8 cellular contexts compared by ENCODE assay signal in the genomic region with DNA sequence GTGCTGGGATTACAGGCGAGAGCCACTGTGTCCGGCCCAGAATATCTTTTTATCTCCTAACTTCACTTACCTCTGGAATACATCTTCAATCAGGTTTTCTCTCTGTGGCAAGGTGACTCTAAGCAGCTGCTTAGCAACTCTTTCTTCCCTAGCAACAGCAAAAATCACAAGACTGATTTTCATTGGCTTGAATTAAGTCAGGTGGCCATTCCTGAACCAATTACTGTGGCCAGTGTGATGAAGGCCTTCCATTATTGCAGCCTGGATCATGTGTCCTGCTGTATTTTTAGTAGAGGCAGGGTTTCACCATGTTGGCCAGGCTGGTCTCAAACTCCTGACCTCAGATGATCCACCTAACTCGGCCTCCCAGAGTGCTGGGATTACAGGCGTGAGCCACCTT. TPM values are rescaled to one million over a fixed set of nuclear protein-coding genes. Genes with fewer than 3 reads are reported as not detected.
A peak's percentile ranks its signal among the peaks of the same experiment; 100 is the strongest.
DNase-seq lines count a peak whose midpoint lies in the region; ATAC-seq, FAIRE-seq and TF ChIP-seq lines count a peak whose summit lies in the region.

No MANE protein-coding gene starts in this region.

- no peak overlapping the region for H3K14ac ChIP-seq in IMR-90 (replicated peaks; ENCODE audit: low read depth, low read length)

- no peak overlapping the region for H2AK9ac ChIP-seq in IMR-90 (replicated peaks; ENCODE audit: low read depth, low read length, poor library complexity)

- BruUV-seq in IMR-90 (replicated peaks; lab: Mats Ljungman, UMichigan), result no TSS peak

- H2BK15ac ChIP-seq in IMR-90 (ENCODE audit: low read depth, low read length), result no peak overlapping the region

- no peak overlapping the region for H3K4ac ChIP-seq in IMR-90 (ENCODE audit: low read depth, low read length)

- H2BK120ac ChIP-seq in IMR-90 (ENCODE audit: low read depth, low read length), result no peak overlapping the region

- H3K4me1 ChIP-seq in IMR-90 (ENCODE audit: control insufficient read depth, insufficient read depth, low read length) (peaks cover 8% of the 10 kb centered on the region), RWPE2 (ENCODE audit: insufficient read depth, poor library complexity, severe bottlenecking) (no peaks in the 10 kb centered on the region), kidney (ENCODE audit: control insufficient read depth in 1 of 2, insufficient read depth in 1 of 2, low read depth in 1 of 2, low read length in 2 of 2) (peaks cover 0 to under 1% of the 10 kb centered on the region in 2 donors)

- no peak for TF ChIP-seq CTCF in IMR-90 (conservative IDR thresholded peaks at IDR 0.05; ENCODE audit: low read depth, low read length)
- no peak for TF ChIP-seq CTCF in RWPE2 (IDR thresholded peaks at IDR 0.05; ENCODE audit: poor library complexity, severe bottlenecking)
- TF ChIP-seq CTCF in fibroblast of villous mesenchyme (IDR thresholded peaks at IDR 0.05; ENCODE audit: insufficient read depth, low read depth, low read length), result no peak
- no peak for TF ChIP-seq CTCF in kidney (IDR thresholded peaks at IDR 0.05; ENCODE audit: borderline replicate concordance, extremely low read depth, insufficient read depth)

- TF ChIP-seq RAD21 in IMR-90 (IDR thresholded peaks at IDR 0.05; ENCODE audit: low read length), result no peak

- dilution Hi-C loops in IMR-90 (cut with HindIII; ENCODE audit: low sequenced_read_pairs, unreplicated experiment), result no loop called here

- H2BK20ac ChIP-seq in IMR-90 (ENCODE audit: low read depth, low read length), result no peak overlapping the region

- CTCF ChIA-PET in IMR-90 (lab: Yijun Ruan, JAX), result no interaction called here

- H3K36me3 ChIP-seq in IMR-90 (ENCODE audit: control insufficient read depth, insufficient read depth, low read length), result peaks cover 27% of the 10 kb centered on the region
- peaks cover 9% of the 10 kb centered on the region; the same call in 1 of the 2 replicates for H3K36me3 ChIP-seq in RWPE2 (ENCODE audit: low read depth)
- peaks cover 0 to 6% of the 10 kb centered on the region in 2 donors for H3K36me3 ChIP-seq in kidney (ENCODE audit: control insufficient read depth in 1 of 2, insufficient read depth in 2 of 2, low read length in 2 of 2)

- no peak overlapping the region for H3K4me2 ChIP-seq in IMR-90 (ENCODE audit: low read depth, low read length)

- intact Hi-C loops in IMR-90 (cut with micrococcal nuclease) (loop anchor here (10.0 kb wide), 1 partner anchor 457 kb away; no protein-coding TSS in a partner anchor), kidney (cut with DNase I) (loop anchor here (10.0 kb wide), 1 partner anchor 47 kb away; no protein-coding TSS in a partner anchor)

- no peaks in the 10 kb centered on the region for H4K20me1 ChIP-seq in IMR-90 (ENCODE audit: insufficient read depth, low read length)

- peaks cover 4% of the 10 kb centered on the region; the same call in 1 of the 2 replicates for H3K9me1 ChIP-seq in IMR-90 (ENCODE audit: insufficient read depth, low read length)

- no peak overlapping the region for H3K23ac ChIP-seq in IMR-90 (ENCODE audit: low read depth, low read length)

- H3K18ac ChIP-seq in IMR-90 (ENCODE audit: low read depth, low read length), result no peak overlapping the region

- no peak overlapping the region for H3K27ac ChIP-seq in IMR-90 (ENCODE audit: insufficient read depth, low read length)
- no peak overlapping the region for H3K27ac ChIP-seq in RWPE2 (ENCODE audit: poor library complexity, severe bottlenecking)
- no peak overlapping the region for H3K27ac ChIP-seq in kidney (ENCODE audit: low read depth in 2 of 2, low read length in 2 of 2)

- H3K56ac ChIP-seq in IMR-90 (ENCODE audit: extremely low read depth, insufficient read depth, low read length), result no peak overlapping the region

- peak; percentile 18 for DNase-seq in DMS153 treated with DMSO at 0.1 percent for 48 hours (lab: John Stamatoyannopoulos, UW; ENCODE audit: unreplicated experiment)
- DNase-seq in IMR-90, result peak; percentile 76
- DNase-seq in RWPE2 (ENCODE audit: low spot score), result no peak
- DNase-seq in fibroblast of villous mesenchyme (ENCODE audit: low read depth), result peak; percentile 66
- no peak for DNase-seq in stimulated activated CD4-positive, alpha-beta T cell treated with anti-CD3 and anti-CD28 coated beads, Interleukin-4, amount 100 ng/mL, for 1 hour
- DNase-seq in kidney, result no peak
- no peak for DNase-seq in iPS-NIHi7 (ENCODE audit: extremely low spot score)
- no peak for DNase-seq in activated CD4-positive, alpha-beta T cell treated with anti-CD3 and anti-CD28 coated beads for 48 hours

- H4K5ac ChIP-seq in IMR-90 (ENCODE audit: low read depth, low read length), result no peak overlapping the region

- POLR2A ChIA-PET in IMR-90 (lab: Charles Lee; ENCODE audit: unreplicated experiment), result no interaction called here

- FAIRE-seq in kidney (lab: Jason Lieb, UNC), result no peak

- H3K4me3 ChIP-seq in IMR-90 (ENCODE audit: insufficient read depth, low read depth, low read length) (no peak overlapping the region), RWPE2 (ENCODE audit: severe bottlenecking) (no peak overlapping the region), fibroblast of villous mesenchyme (ENCODE audit: low read depth, low read length) (no peak overlapping the region), kidney (ENCODE audit: low read length in 2 of 2) (no peak overlapping the region)

- H4K8ac ChIP-seq in IMR-90 (ENCODE audit: low read depth in 2 of 2, low read length in 2 of 2), result no peak overlapping the region

- TF ChIP-seq POLR2A in IMR-90 (IDR thresholded peaks at IDR 0.05; ENCODE audit: low read depth, low read length), result no peak

- WGBS in IMR-90 (ENCODE audit: extremely low coverage in 2 of 2, insufficient read length in 1 of 2), 2 experiments, result 100% methylated on average over 2 of the region's 4 CpGs; no CpG with 5 or more reads in 1 of the 2 experiments

- H4K91ac ChIP-seq in IMR-90 (ENCODE audit: insufficient read depth, low read depth, low read length), result no peak overlapping the region

- H3K27me3 ChIP-seq in IMR-90 (ENCODE audit: control insufficient read depth, insufficient read depth, low read length) (no peaks in the 10 kb centered on the region), RWPE2 (ENCODE audit: insufficient read depth, poor library complexity, severe bottlenecking) (no peaks in the 10 kb centered on the region)

- H2AK5ac ChIP-seq in IMR-90 (ENCODE audit: low read depth, low read length), result no peak overlapping the region

- no peaks in the 10 kb centered on the region for H3K9me3 ChIP-seq in IMR-90 (ENCODE audit: control insufficient read depth, insufficient read depth, low read length)
- H3K9me3 ChIP-seq in RWPE2 (ENCODE audit: severe bottlenecking), result no peaks in the 10 kb centered on the region
- no peaks in the 10 kb centered on the region for H3K9me3 ChIP-seq in kidney (ENCODE audit: control insufficient read depth in 1 of 2, low read length in 2 of 2)

- in situ Hi-C loops in IMR-90 (cut with MboI; ENCODE audit: low sequenced_read_pairs), result no loop called here

- ATAC-seq in IMR-90 (ENCODE audit: low read depth) (peak; percentile 24), RWPE2 (ENCODE audit: low read depth) (peak; percentile 56)

- H3K79me1 ChIP-seq in IMR-90 (ENCODE audit: low read depth in 1 of 2, low read length in 2 of 2), result no peaks in the 10 kb centered on the region; a peak in 1 of 4 replicates

- no peak overlapping the region for H2AFZ ChIP-seq in IMR-90 (replicated peaks; ENCODE audit: low read length, poor library complexity)

- no peak overlapping the region for H2BK5ac ChIP-seq in IMR-90 (ENCODE audit: low read depth, low read length, poor library complexity, severe bottlenecking)

- no peak overlapping the region for H3K9ac ChIP-seq in IMR-90 (ENCODE audit: low read depth, low read length)
- H3K9ac ChIP-seq in kidney (ENCODE audit: low read length in 2 of 2), result no peak overlapping the region

TF ChIP-seq in IMR-90, 13 proteins besides CTCF, POLR2A, EP300 and RAD21 (continues in another document):
- no peak for TF ChIP-seq CEBPB (IDR thresholded peaks at IDR 0.05; ENCODE audit: low read depth, low read length)
- peak; percentile 97 for TF ChIP-seq RFX5 (IDR thresholded peaks at IDR 0.05; ENCODE audit: low read depth, low read length)
- TF ChIP-seq, protein P1, sequence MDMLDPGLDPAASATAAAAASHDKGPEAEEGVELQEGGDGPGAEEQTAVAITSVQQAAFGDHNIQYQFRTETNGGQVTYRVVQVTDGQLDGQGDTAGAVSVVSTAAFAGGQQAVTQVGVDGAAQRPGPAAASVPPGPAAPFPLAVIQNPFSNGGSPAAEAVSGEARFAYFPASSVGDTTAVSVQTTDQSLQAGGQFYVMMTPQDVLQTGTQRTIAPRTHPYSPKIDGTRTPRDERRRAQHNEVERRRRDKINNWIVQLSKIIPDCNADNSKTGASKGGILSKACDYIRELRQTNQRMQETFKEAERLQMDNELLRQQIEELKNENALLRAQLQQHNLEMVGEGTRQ (IDR thresholded peaks at IDR 0.05; ENCODE audit: low read depth, low read length), result peak; percentile 92
- TF ChIP-seq, protein P2, sequence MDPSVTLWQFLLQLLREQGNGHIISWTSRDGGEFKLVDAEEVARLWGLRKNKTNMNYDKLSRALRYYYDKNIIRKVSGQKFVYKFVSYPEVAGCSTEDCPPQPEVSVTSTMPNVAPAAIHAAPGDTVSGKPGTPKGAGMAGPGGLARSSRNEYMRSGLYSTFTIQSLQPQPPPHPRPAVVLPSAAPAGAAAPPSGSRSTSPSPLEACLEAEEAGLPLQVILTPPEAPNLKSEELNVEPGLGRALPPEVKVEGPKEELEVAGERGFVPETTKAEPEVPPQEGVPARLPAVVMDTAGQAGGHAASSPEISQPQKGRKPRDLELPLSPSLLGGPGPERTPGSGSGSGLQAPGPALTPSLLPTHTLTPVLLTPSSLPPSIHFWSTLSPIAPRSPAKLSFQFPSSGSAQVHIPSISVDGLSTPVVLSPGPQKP (IDR thresholded peaks at IDR 0.05; ENCODE audit: borderline replicate concordance, low read depth, low read length), result no peak
- TF ChIP-seq MXI1 (IDR thresholded peaks at IDR 0.05; ENCODE audit: borderline replicate concordance, low read depth, low read length), result no peak
- no peak for TF ChIP-seq BHLHE40 (IDR thresholded peaks at IDR 0.05; ENCODE audit: low read depth, low read length)
- no peak for TF ChIP-seq NFE2L2 (IDR thresholded peaks at IDR 0.05; ENCODE audit: low read depth, low read length)
- no peak for TF ChIP-seq RCOR1 (IDR thresholded peaks at IDR 0.05; ENCODE audit: insufficient replicate concordance, low read length)

RNA-seq across cellular contexts. Expression of a gene that starts 9.0 kb away (rescaled TPM):
- total RNA-seq in IMR-90 (2012; rRNA removed) (4.4 and 14.7 TPM in 2 replicates), fibroblast of villous mesenchyme (18.4 and 21.2 TPM in 2 replicates), kidney (155 TPM)
- polyA plus RNA-seq in IMR-90 (2012; rRNA removed) (61.6 and 70.3 TPM in 2 replicates), kidney (ENCODE audit: insufficient read depth, low read depth, low replicate concordance) (52.1 TPM)
- polyA plus RNA-seq in IMR-90 (2012; cell fraction: cytosol; rRNA removed), result 121 and 133 TPM in 2 replicates
- polyA plus RNA-seq in IMR-90 (2012; cell fraction: nucleus; rRNA removed; ENCODE audit: low replicate concordance), result 202 and 477 TPM in 2 replicates

RNA-seq across cellular contexts. Expression of a gene that starts 15.5 kb away (rescaled TPM):
- total RNA-seq in IMR-90 (2012; rRNA removed) (15.6 and 16.1 TPM in 2 replicates), fibroblast of villous mesenchyme (17.7 and 20.9 TPM in 2 replicates), kidney (69.6 TPM)
- polyA plus RNA-seq in IMR-90 (2012; rRNA removed) (94.0 and 108 TPM in 2 replicates), kidney (ENCODE audit: insufficient read depth, low read depth, low replicate concordance) (91.3 TPM)
- polyA plus RNA-seq in IMR-90 (2012; cell fraction: cytosol; rRNA removed), result 70.5 and 114 TPM in 2 replicates
- 124 and 239 TPM in 2 replicates for polyA plus RNA-seq in IMR-90 (2012; cell fraction: nucleus; rRNA removed; ENCODE audit: low replicate concordance)

Comparison
In these comparisons a context has a peak if more than half of its experiments do, and no peak if none do; other contexts are left out.
1. DNase-seq: peak in DMS153 treated with DMSO at 0.1 percent for 48 hours (single experiment), IMR-90 (single experiment) and fibroblast of villous mesenchyme (single experiment); none in RWPE2 (single experiment), stimulated activated CD4-positive, alpha-beta T cell treated with anti-CD3 and anti-CD28 coated beads, Interleukin-4, amount 100 ng/mL, for 1 hour (single experiment), kidney (single experiment), iPS-NIHi7 (single experiment) and activated CD4-positive, alpha-beta T cell treated with anti-CD3 and anti-CD28 coated beads for 48 hours (single experiment).